8 cellular contexts compared by ENCODE assay signal in genomic region chr7:3301472-3301778, GRCh38. TPM values are rescaled to one million over a fixed set of nuclear protein-coding genes. Genes with fewer than 3 reads are reported as not detected.
DNase-seq lines count a peak whose midpoint lies in the region; ATAC-seq and TF ChIP-seq lines count a peak whose summit lies in the region.

No MANE protein-coding gene starts in this region.

- H3K36me3 Mint-ChIP-seq in chondrocyte (ENCODE audit: low read depth) = no peaks in the 10 kb centered on the region

- H3K27me3 Mint-ChIP-seq in chondrocyte (ENCODE audit: low read depth) = peaks cover 2% of the 10 kb centered on the region

- no peak overlapping the region for H3K27ac Mint-ChIP-seq in chondrocyte (ENCODE audit: unreplicated experiment)

- ATAC-seq in GM19351 (IDR thresholded peaks at IDR 0.05; ENCODE audit: unreplicated experiment) (peak; percentile 11), HG02973 (IDR thresholded peaks at IDR 0.05; ENCODE audit: unreplicated experiment) (peak; percentile 25)

- peak overlapping the region; percentile 40 for H3K4me3 ChIP-seq in skeletal muscle cell (ENCODE audit: low read depth, low read length)

- no peak for TF ChIP-seq CTCF in chondrocyte (IDR thresholded peaks at IDR 0.05)

- H3K4me3 Mint-ChIP-seq in chondrocyte (ENCODE audit: unreplicated experiment) = peak overlapping the region; percentile 12

- DNase-seq in chondrocyte (ENCODE audit: low spot score) (no peak), skeletal muscle cell (ENCODE audit: low read depth) (no peak), head of caudate nucleus (no peak), SIG-M5 (lab: John Stamatoyannopoulos, UW) (no peak), amygdala (lab: John Stamatoyannopoulos, UW) (no peak)
- DNase-seq in activated CD8-positive, alpha-beta memory T cell treated with anti-CD3 and anti-CD28 coated beads for 24 hours = no peak

- intact Hi-C loops in head of caudate nucleus (cut with DNase I) = no loop called here

- no peaks in the 10 kb centered on the region for H3K9me3 Mint-ChIP-seq in chondrocyte (ENCODE audit: low read depth)

- H3K4me1 Mint-ChIP-seq in chondrocyte (ENCODE audit: low read depth) = peaks cover 13% of the 10 kb centered on the region

RNA-seq across cellular contexts. Expression of gene SDK1, which starts 0.4 kb away (rescaled TPM):
- total RNA-seq in chondrocyte = 9.5 to 12.2 TPM (median 10.9 TPM) in 3 replicates
